ENCODE assay signal across 8 cellular contexts in the genomic region with DNA sequence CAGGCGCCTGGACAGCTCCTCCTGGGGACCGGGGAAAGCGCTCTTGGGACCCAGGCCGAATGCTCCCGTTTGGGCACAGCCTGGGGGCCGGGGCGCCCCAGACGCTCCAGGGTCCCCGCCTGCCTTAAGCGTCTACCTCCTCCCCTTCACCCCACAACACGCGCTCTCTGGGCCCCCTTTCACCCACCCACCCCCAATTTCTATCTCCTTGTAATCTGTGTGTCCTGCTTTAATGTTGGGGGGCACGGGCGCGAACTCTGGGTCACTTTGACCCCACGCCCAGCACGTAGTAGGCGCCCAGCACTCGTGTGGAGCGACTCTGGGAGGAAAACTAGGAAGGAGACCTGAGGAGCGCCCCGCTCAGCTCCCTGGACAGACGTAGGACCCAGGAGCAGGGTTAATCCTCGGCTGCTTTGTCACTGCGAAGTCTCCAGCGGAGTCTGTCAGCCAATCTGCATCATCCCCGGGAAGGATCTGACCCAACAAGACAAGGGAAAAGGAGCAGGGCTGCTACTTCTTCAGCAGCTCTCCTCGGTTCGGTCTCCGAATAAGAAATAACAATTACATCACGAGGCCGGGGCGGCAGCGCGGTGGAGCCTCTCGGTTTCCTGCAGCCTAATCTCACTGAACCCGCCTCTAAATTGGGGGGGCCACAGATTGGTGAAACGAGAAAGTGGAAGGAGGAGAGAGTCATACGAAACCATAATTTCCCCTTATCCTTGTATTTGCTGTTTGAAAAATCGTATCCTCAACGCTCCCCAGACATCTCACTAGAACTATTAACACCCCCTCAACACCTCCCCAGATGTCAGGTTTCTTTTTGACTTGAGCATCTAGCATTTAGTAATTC. TPM values are rescaled to one million over a fixed set of nuclear protein-coding genes. Genes with fewer than 3 reads are reported as not detected.
A peak's percentile ranks its signal among the peaks of the same experiment; 100 is the strongest.
DNase-seq lines count a peak whose midpoint lies in the region; ATAC-seq and TF ChIP-seq lines count a peak whose summit lies in the region.

No MANE protein-coding gene starts in this region.

- H3K9me3 ChIP-seq in PC-9 (ENCODE audit: insufficient read depth, low read depth): no peaks in the 10 kb centered on the region
- no peaks in the 10 kb centered on the region for H3K9me3 ChIP-seq in esophagus muscularis mucosa
- H3K9me3 ChIP-seq in muscle layer of colon (ENCODE audit: low read length): no peaks in the 10 kb centered on the region

- H3F3A ChIP-seq in PC-9 (ENCODE audit: insufficient read depth, low read depth): peaks cover 8% of the 10 kb centered on the region; the same call in 1 of the 2 replicates

- H3K36me3 Mint-ChIP-seq in Calu3 (ENCODE audit: insufficient read depth, unreplicated experiment): peaks cover 53% of the 10 kb centered on the region
- H3K36me3 Mint-ChIP-seq in activated T-cell treated with anti-CD3 and anti-CD28 coated beads, Interleukin-2, amount 50 U/mL, for 72 hours (ENCODE audit: insufficient read depth in 2 of 2): peaks cover 0 to 3% of the 10 kb centered on the region in 2 donors

- TF ChIP-seq EP300 in esophagus muscularis mucosa (IDR thresholded peaks at IDR 0.05): no peak

- H3K9me2 ChIP-seq in PC-9 (ENCODE audit: insufficient read depth): no peaks in the 10 kb centered on the region

- WGBS in esophagus muscularis mucosa: 3% methylated on average over 40 of the region's 41 CpGs

- peak overlapping the region; percentile 74 for H3K27ac ChIP-seq in PC-9
- peak overlapping the region; percentile 97 to 98 (median 98) for H3K27ac ChIP-seq in esophagus muscularis mucosa (replicated peaks in 1 of 4)
- peak overlapping the region; percentile 84 for H3K27ac ChIP-seq in muscle layer of colon (ENCODE audit: low read depth, low read length)

- ATAC-seq in HG02642 (IDR thresholded peaks at IDR 0.05; ENCODE audit: poor library complexity, unreplicated experiment) (peak; percentile 12), GM18858 (IDR thresholded peaks at IDR 0.05; ENCODE audit: unreplicated experiment) (no peak)
- ATAC-seq in activated T-cell treated with anti-CD3 and anti-CD28 coated beads, Interleukin-2, amount 50 U/mL, for 72 hours (replicated peaks in 1 of 2): peak; percentile 12 to 16

- H3K9me3 Mint-ChIP-seq in Calu3 (ENCODE audit: low read depth, unreplicated experiment): no peaks in the 10 kb centered on the region
- H3K9me3 Mint-ChIP-seq in activated T-cell treated with anti-CD3 and anti-CD28 coated beads, Interleukin-2, amount 50 U/mL, for 72 hours: no peaks in the 10 kb centered on the region

- no peaks in the 10 kb centered on the region for H3K36me3 ChIP-seq in PC-9 (ENCODE audit: low read depth)
- H3K36me3 ChIP-seq in esophagus muscularis mucosa: no peaks in the 10 kb centered on the region
- H3K36me3 ChIP-seq in muscle layer of colon (ENCODE audit: insufficient read depth, low read length): no peaks in the 10 kb centered on the region

- intact Hi-C loops in Calu3 (cut with micrococcal nuclease; ENCODE audit: unreplicated experiment) (no loop called here), PC-9 (cut with micrococcal nuclease; ENCODE audit: unreplicated experiment) (loop anchor here (1.0 to 2.0 kb wide), 3 partner anchors 145 to 418 kb away; no protein-coding TSS in a partner anchor), esophagus muscularis mucosa (cut with DNase I) (loop anchor here (5.0 kb wide), 1 partner anchor 417 kb away; no protein-coding TSS in a partner anchor)

- H3K27me3 Mint-ChIP-seq in Calu3 (ENCODE audit: unreplicated experiment): no peaks in the 10 kb centered on the region
- peaks cover 8% of the 10 kb centered on the region for H3K27me3 Mint-ChIP-seq in activated T-cell treated with anti-CD3 and anti-CD28 coated beads, Interleukin-2, amount 50 U/mL, for 72 hours (ENCODE audit: low read depth)

- peak; percentile 19 for TF ChIP-seq POLR2A in esophagus muscularis mucosa (IDR thresholded peaks at IDR 0.05; ENCODE audit: low read depth)

- CTCF ChIA-PET in Calu3 (lab: Charles Lee): interaction anchor here (0.7 to 2.0 kb wide), 5 partner anchors 8 to 487 kb away, joined by 3 to 11 read pairs (median 5); no protein-coding TSS in a partner anchor
- CTCF ChIA-PET in PC-9 (lab: Charles Lee): interaction anchor here (0.6 kb wide), 1 partner anchor 808 kb away, joined by 4 read pairs; no protein-coding TSS in a partner anchor

- H3K4me1 ChIP-seq in PC-9 (replicated peaks; ENCODE audit: insufficient read depth) (peaks cover 32% of the 10 kb centered on the region), esophagus muscularis mucosa (peaks cover 22 to 37% (median 29%) of the 10 kb centered on the region in 4 donors), muscle layer of colon (ENCODE audit: insufficient read depth, low read length) (peaks cover 25% of the 10 kb centered on the region)

- TF ChIP-seq CTCF in Calu3 (IDR thresholded peaks at IDR 0.05; ENCODE audit: unreplicated experiment) (no peak), PC-9 (conservative IDR thresholded peaks at IDR 0.05) (no peak), esophagus muscularis mucosa (IDR thresholded peaks at IDR 0.05) (no peak)

- peaks cover 37% of the 10 kb centered on the region for H3K4me1 Mint-ChIP-seq in Calu3 (ENCODE audit: low read depth, unreplicated experiment)
- H3K4me1 Mint-ChIP-seq in activated T-cell treated with anti-CD3 and anti-CD28 coated beads, Interleukin-2, amount 50 U/mL, for 72 hours (ENCODE audit: low read depth): peaks cover 42% of the 10 kb centered on the region

- peak overlapping the region; percentile 72 for H3K4me3 Mint-ChIP-seq in Calu3 (ENCODE audit: low read depth, unreplicated experiment)
- peak overlapping the region; percentile 92 to 98 for H3K4me3 Mint-ChIP-seq in activated T-cell treated with anti-CD3 and anti-CD28 coated beads, Interleukin-2, amount 50 U/mL, for 72 hours

- H3K9ac ChIP-seq in muscle layer of colon (ENCODE audit: low read length): peak overlapping the region; percentile 62

- peaks cover 13% of the 10 kb centered on the region for H4K20me1 ChIP-seq in PC-9 (ENCODE audit: insufficient read depth)

- DNase-seq in Calu3 (peak; percentile 46), PC-9 (peak; percentile 37 to 71), esophagus muscularis mucosa (ENCODE audit: extremely low spot score) (peak; percentile 94)
- peak; percentile 60 to 62 for DNase-seq in activated T-cell treated with anti-CD3 and anti-CD28 coated beads, Interleukin-2, amount 50 U/mL, for 72 hours
- peak; percentile 63 for DNase-seq in stimulated activated CD8-positive, alpha-beta memory T cell treated with anti-CD3 and anti-CD28 coated beads, Interleukin-4, amount 100 ng/mL, for 24 hours (ENCODE audit: low read depth)

- no peaks in the 10 kb centered on the region for H3K27me3 ChIP-seq in PC-9 (ENCODE audit: insufficient read depth, low read depth)
- no peaks in the 10 kb centered on the region for H3K27me3 ChIP-seq in esophagus muscularis mucosa
- no peaks in the 10 kb centered on the region for H3K27me3 ChIP-seq in muscle layer of colon (ENCODE audit: control insufficient read depth in 1 of 2, insufficient read depth in 2 of 2, low read length in 2 of 2)

- BruUV-seq in Calu3 (replicated peaks; lab: Mats Ljungman, UMichigan) (no TSS peak), PC-9 (replicated peaks; lab: Mats Ljungman, UMichigan) (TSS peak; percentile 83)

- peak overlapping the region; percentile 94 for H3K27ac Mint-ChIP-seq in Calu3 (ENCODE audit: unreplicated experiment)
- H3K27ac Mint-ChIP-seq in activated T-cell treated with anti-CD3 and anti-CD28 coated beads, Interleukin-2, amount 50 U/mL, for 72 hours: peak overlapping the region; percentile 96

- POLR2A ChIA-PET in PC-9 (lab: Charles Lee; ENCODE audit: unreplicated experiment): interaction anchor here (0.6 to 0.7 kb wide), 3 partner anchors 17 to 353 kb away, joined by 3 to 9 read pairs (median 3); no protein-coding TSS in a partner anchor

- peak overlapping the region; percentile 81 for H3K4me3 ChIP-seq in PC-9
- peak overlapping the region; percentile 67 to 96 (median 92) for H3K4me3 ChIP-seq in esophagus muscularis mucosa
- peak overlapping the region; percentile 86 to 90 for H3K4me3 ChIP-seq in muscle layer of colon (ENCODE audit: low read depth in 1 of 2, low read length in 2 of 2)

- peaks cover 47% of the 10 kb centered on the region for H3K79me2 ChIP-seq in PC-9 (ENCODE audit: low read depth)

- H3K4me2 ChIP-seq in PC-9: peak overlapping the region; percentile 90

- peak overlapping the region; percentile 88 for H2AFZ ChIP-seq in PC-9

RNA-seq across cellular contexts. Expression of gene NRIP1, which starts 0.8 kb away (rescaled TPM):
- total RNA-seq in Calu3 (2022): 58.7 TPM in 2 replicates
- total RNA-seq in PC-9 (2021): 25.2 and 33.0 TPM in 2 replicates
- 10 to 100 TPM; 14.1 to 18.1 TPM for total RNA-seq in activated T-cell treated with anti-CD3 and anti-CD28 coated beads, Interleukin-2, amount 50 U/mL, for 72 hours
- 10 to 100 TPM; 21.7 to 33.3 (median 28.5) TPM for total RNA-seq in esophagus muscularis mucosa
